ENCODE assay signal across 20 cellular contexts in genomic region chr7:4645241-4645640, GRCh38.
"Had no signal": no experiment of that assay in that cellular context is flagged by ENCODE, and none has a peak within 500 bp of the region (broad histone marks: within the 10 kb centered on the region; RNA-seq: fewer than 3 reads in every experiment).

No MANE protein-coding gene starts in this region.

- H3K27ac ChIP-seq: coronary artery, left ventricle myocardium inferior, lower lobe of right lung, neural progenitor cell, parathyroid adenoma, prostate gland, right lobe of liver, suprapubic skin, thyroid gland had no signal

- H3K4me3 ChIP-seq: coronary artery, left ventricle myocardium inferior, lower lobe of right lung, neural progenitor cell, prostate gland, right lobe of liver, suprapubic skin, thyroid gland had no signal

- DNase-seq: effector CD4-positive, alpha-beta T cell; endodermal cell; erythroblast; left cardiac atrium; left ventricle myocardium inferior; lower lobe of right lung; nucleus accumbens; retina; right lobe of liver; stimulated activated CD4-positive, alpha-beta T cell treated with anti-CD3 and anti-CD28 coated beads, Interleukin-4, amount 100 ng/mL, for 1 hour; stimulated activated CD8-positive, alpha-beta memory T cell treated with anti-CD3 and anti-CD28 coated beads, Interleukin-4, amount 100 ng/mL, for 48 hours; stimulated activated naive CD8-positive, alpha-beta T cell treated with anti-CD3 and anti-CD28 coated beads, Interleukin-15, Interleukin-2, amounts not matched to agents 100 U/mL and 50 U/mL, for 24 hours; thyroid gland had no signal

- ATAC-seq: left cardiac atrium; lower lobe of right lung; natural killer cell treated with Interleukin-12 subunit alpha and Interleukin-12 subunit beta and Interleukin-15 and Interleukin-18, amount 100 ng/mL, for 72 hours; right lobe of liver; stimulated activated effector memory CD8-positive, alpha-beta T cell treated with anti-CD3 and anti-CD28 coated beads, Interleukin-12 subunit alpha, Interleukin-12 subunit beta, amount 100 ng/mL, for 72 hours; stimulated activated naive CD8-positive, alpha-beta T cell treated with anti-CD3 and anti-CD28 coated beads, Interleukin-15, Interleukin-2, amounts not matched to agents 100 U/mL and 50 U/mL, for 24 hours had no signal

- H3K36me3 ChIP-seq: left ventricle myocardium inferior, lower lobe of right lung, neural progenitor cell, prostate gland, right lobe of liver, suprapubic skin, thyroid gland had no signal

- H3K27me3 ChIP-seq: right lobe of liver, suprapubic skin, thyroid gland had no signal

- H3K9me3 ChIP-seq: lower lobe of right lung, prostate gland, right lobe of liver, suprapubic skin, thyroid gland had no signal

- H3K4me1 ChIP-seq: parathyroid adenoma, prostate gland had no signal
